21 cellular contexts compared by ENCODE assay signal in genomic region chr12:109637996-109638395, GRCh38.
DNase-seq lines count a peak whose midpoint lies in the region; ATAC-seq, FAIRE-seq and TF ChIP-seq lines count a peak whose summit lies in the region.
"Had no signal": no experiment of that assay in that cellular context is flagged by ENCODE, and none has a peak within 500 bp of the region (broad histone marks: within the 10 kb centered on the region; RNA-seq: fewer than 3 reads in every experiment).

No MANE protein-coding gene starts in this region.

- H4K20me1 ChIP-seq in HepG2 (ENCODE audit: insufficient read depth, low read length) (no peaks in the 10 kb centered on the region), H1 (replicated peaks in 1 of 2; ENCODE audit: control insufficient read depth in 1 of 2, insufficient read depth in 2 of 2, low read length in 2 of 2) (peaks cover 0 to 10% of the 10 kb centered on the region in 2 experiments)
- H4K20me1 ChIP-seq: BLaER1 had no signal

- H3K79me1 ChIP-seq in H1 (ENCODE audit: low read depth, low read length) = no peaks in the 10 kb centered on the region

- no peak overlapping the region for H3K23ac ChIP-seq in H1 (ENCODE audit: insufficient read length)

- no peak for TF ChIP-seq RAD21 in HepG2 (CRISPR knock-in tag; IDR thresholded peaks at IDR 0.05)
- TF ChIP-seq RAD21 in H1 (IDR thresholded peaks at IDR 0.05 in 1 of 2, conservative IDR thresholded peaks at IDR 0.05 in 1 of 2; ENCODE audit: low read depth in 2 of 2, low read length in 2 of 2) = no peak

- H3K36me3 ChIP-seq in HepG2 (replicated peaks in 1 of 2; ENCODE audit: control insufficient read depth in 1 of 2, insufficient read depth in 2 of 2, low read length in 2 of 2) = no peaks in the 10 kb centered on the region
- no peaks in the 10 kb centered on the region for H3K36me3 ChIP-seq in right lobe of liver
- no peaks in the 10 kb centered on the region for H3K36me3 ChIP-seq in H1 (ENCODE audit: control insufficient read depth in 2 of 4, insufficient read depth in 4 of 4, low read length in 3 of 4)
- H3K36me3 ChIP-seq: BLaER1 had no signal

- FAIRE-seq in HepG2 (lab: Jason Lieb, UNC) = no peak
- no peak for FAIRE-seq in H1 (lab: Jason Lieb, UNC)
- FAIRE-seq: A204.1, GM12891, GM18507 had no signal

- H2BK15ac ChIP-seq in H1 (ENCODE audit: low read length) = no peak overlapping the region

- no peaks in the 10 kb centered on the region for H3K79me2 ChIP-seq in HepG2 (ENCODE audit: insufficient read depth, low read length)
- H3K79me2 ChIP-seq in H1 (ENCODE audit: control insufficient read depth in 1 of 2, insufficient read depth in 2 of 2, low read length in 2 of 2) = no peaks in the 10 kb centered on the region

- H2AFZ ChIP-seq in HepG2 (ENCODE audit: low read length) = no peak overlapping the region
- no peak overlapping the region for H2AFZ ChIP-seq in H1 (ENCODE audit: low read length)
- H2AFZ ChIP-seq: GM23248 had no signal

- peaks cover 1% of the 10 kb centered on the region in 2 experiments; a peak in 2 of 5 replicates for H3K27me3 ChIP-seq in HepG2 (ENCODE audit: control insufficient read depth in 1 of 2, insufficient read depth in 2 of 2, low read length in 2 of 2)
- H3K27me3 ChIP-seq in right lobe of liver = no peaks in the 10 kb centered on the region
- no peaks in the 10 kb centered on the region for H3K27me3 ChIP-seq in H1 (replicated peaks in 1 of 4; ENCODE audit: control insufficient read depth in 3 of 4, extremely low read depth in 1 of 4, insufficient read depth in 3 of 4, low read length in 3 of 4)
- H3K27me3 ChIP-seq: BLaER1 had no signal

- H3K9ac ChIP-seq in HepG2 (ENCODE audit: insufficient read depth, low read depth, low read length) (no peak overlapping the region), H1 (replicated peaks in 1 of 4; ENCODE audit: extremely low read depth in 1 of 4, low read depth in 3 of 4, low read length in 3 of 4) (no peak overlapping the region)
- H3K9ac ChIP-seq: BLaER1, GM23248 had no signal

- POLR2A ChIA-PET in HepG2 (lab: Yijun Ruan, JAX) (no interaction called here), H1 (lab: Charles Lee; ENCODE audit: partially characterized antibody) (no interaction called here)

- H4K5ac ChIP-seq in H1 (ENCODE audit: insufficient read length, low read depth, low read length) = no peak overlapping the region

- BruUV-seq in HepG2 (replicated peaks; lab: Mats Ljungman, UMichigan) = no TSS peak

- TF ChIP-seq CTCF in HepG2 (CRISPR knock-in tag; IDR thresholded peaks at IDR 0.05) = no peak
- TF ChIP-seq CTCF in right lobe of liver (IDR thresholded peaks at IDR 0.05) = no peak
- TF ChIP-seq CTCF in H1 (IDR thresholded peaks at IDR 0.05; ENCODE audit: control extremely low read depth in 1 of 3, insufficient read depth in 1 of 3, low read depth in 1 of 3, low read length in 3 of 3) = no peak

- H2BK5ac ChIP-seq in H1 (ENCODE audit: low read depth, low read length) = no peak overlapping the region

- H3K9me3 ChIP-seq in HepG2 (ENCODE audit: low read length) (0 out of 2 replicates have a peak, but pooled peaks cover 4% of the 10 kb centered on the region), right lobe of liver (no peaks in the 10 kb centered on the region), H1 (ENCODE audit: insufficient read depth in 2 of 2, low read depth in 1 of 2, low read length in 1 of 2) (peaks cover 0 to 8% of the 10 kb centered on the region in 2 experiments; a peak in 1 of 4 replicates)
- H3K9me3 ChIP-seq: BLaER1, Caco-2 had no signal

- H3K14ac ChIP-seq in H1 (ENCODE audit: insufficient read length) = no peak overlapping the region

- peaks cover 9% of the 10 kb centered on the region for H3K4me1 ChIP-seq in HepG2 (ENCODE audit: insufficient read depth, low read length)
- H3K4me1 ChIP-seq in right lobe of liver = no peaks in the 10 kb centered on the region
- peaks cover 0 to 2% (median 0%) of the 10 kb centered on the region in 4 experiments; a peak in 1 of 7 replicates for H3K4me1 ChIP-seq in H1 (replicated peaks in 1 of 4; ENCODE audit: control insufficient read depth in 3 of 4, insufficient read depth in 4 of 4, low read length in 3 of 4)
- H3K4me1 ChIP-seq: BLaER1, Caco-2 had no signal

- no peak overlapping the region for H3K4me2 ChIP-seq in HepG2 (ENCODE audit: low read depth, low read length)
- no peak overlapping the region for H3K4me2 ChIP-seq in H1 (ENCODE audit: insufficient read depth in 1 of 2, low read depth in 2 of 2, low read length in 2 of 2)
- H3K4me2 ChIP-seq: BLaER1 had no signal

- H3K23me2 ChIP-seq in H1 (ENCODE audit: low read depth, low read length) = peaks cover 20% of the 10 kb centered on the region; the same call in 1 of the 2 replicates

- no peak for TF ChIP-seq POLR2A in HepG2 (IDR thresholded peaks at IDR 0.05; ENCODE audit: insufficient read depth in 1 of 2, low read depth in 2 of 2, low read length in 2 of 2)
- TF ChIP-seq POLR2A in right lobe of liver (IDR thresholded peaks at IDR 0.05) = no peak
- no peak for TF ChIP-seq POLR2A in H1 (IDR thresholded peaks at IDR 0.05; ENCODE audit: control extremely low read depth in 1 of 2, low read depth in 2 of 2, low read length in 2 of 2)

- peak overlapping the region; percentile 60; the same call in 1 of the 2 replicates for H2AK5ac ChIP-seq in H1 (ENCODE audit: low read depth, low read length)

- no peak overlapping the region for H3K56ac ChIP-seq in H1 (replicated peaks; ENCODE audit: insufficient read length, low read depth, low read length)

- in situ Hi-C loops in HepG2 (cut with HindIII; ENCODE audit: extremely low pct_ligation_motif_present, low pct_unique_long_range_greater_than_20kb) = no loop called here

- H3K18ac ChIP-seq in H1 (ENCODE audit: extremely low read depth, low read length) = no peak overlapping the region

- no peak overlapping the region for H2BK20ac ChIP-seq in H1 (ENCODE audit: low read length)

- no peak for TF ChIP-seq EP300 in HepG2 (IDR thresholded peaks at IDR 0.05; ENCODE audit: low read depth in 2 of 2, low read length in 2 of 2)
- no peak for TF ChIP-seq EP300 in HepG2 (CRISPR knock-in tag; IDR thresholded peaks at IDR 0.05; ENCODE audit: borderline replicate concordance)
- TF ChIP-seq EP300 in H1 (IDR thresholded peaks at IDR 0.05; ENCODE audit: borderline replicate concordance in 1 of 2, low read depth in 2 of 2, low read length in 2 of 2) = no peak

- H3K27ac ChIP-seq in HepG2 (ENCODE audit: extremely low read length, insufficient read depth, low read length) (no peak overlapping the region), right lobe of liver (no peak overlapping the region), H1 (ENCODE audit: low read depth, low read length) (no peak overlapping the region)
- H3K27ac ChIP-seq: 22Rv1, BLaER1, C4-2B, GM23248 had no signal

- no peak overlapping the region for H2BK120ac ChIP-seq in H1 (replicated peaks; ENCODE audit: low read depth, low read length)

- 10% methylated on average over 2 of the region's 3 CpGs for WGBS in HepG2 (ENCODE audit: low lambda C conversion rate)
- WGBS in right lobe of liver (ENCODE audit: insufficient coverage, low coverage, low lambda C conversion rate, missing lambda C conversion rate) = 88% methylated on average over 1 of the region's 3 CpGs
- WGBS in H1 (ENCODE audit: extremely low coverage in 1 of 2, insufficient coverage in 1 of 2, insufficient read length in 1 of 2, insufficient replicate concordance in 2 of 2, low coverage in 1 of 2, low lambda C conversion rate in 2 of 2, missing lambda C conversion rate in 1 of 2), 2 experiments = 90% methylated on average over 2 of the region's 3 CpGs; no CpG with 5 or more reads in 1 of the 2 experiments

- no peak overlapping the region for H3K4me3 ChIP-seq in HepG2 (replicated peaks in 1 of 3; ENCODE audit: insufficient read depth in 1 of 3, low read depth in 2 of 3, low read length in 3 of 3)
- H3K4me3 ChIP-seq in right lobe of liver = no peak overlapping the region
- H3K4me3 ChIP-seq in H1 (ENCODE audit: extremely low read depth in 1 of 4, insufficient read depth in 2 of 4, low read depth in 3 of 4, low read length in 4 of 4) = no peak overlapping the region
- H3K4me3 ChIP-seq: BLaER1, GM23248 had no signal

- H3K4ac ChIP-seq in H1 (replicated peaks; ENCODE audit: insufficient read length, low read depth, low read length) = no peak overlapping the region

- no peak overlapping the region for H2BK12ac ChIP-seq in H1 (ENCODE audit: low read depth, low read length)

- ATAC-seq in HepG2 = no peak
- ATAC-seq in right lobe of liver = no peak
- ATAC-seq in GM19397 (IDR thresholded peaks at IDR 0.05; ENCODE audit: unreplicated experiment) = no peak
- ATAC-seq: CD8-positive, alpha-beta T cell; HCT116 had no signal

- intact Hi-C loops in HepG2 (cut with micrococcal nuclease; ENCODE audit: unreplicated experiment) = no loop called here
- intact Hi-C loops in right lobe of liver (cut with DNase I) = no loop called here

- no peak overlapping the region for H4K8ac ChIP-seq in H1 (ENCODE audit: extremely low read depth, insufficient read depth, low read length)

- no peak overlapping the region for H4K91ac ChIP-seq in H1 (replicated peaks; ENCODE audit: insufficient read length, low read length)

- CTCF ChIA-PET in HepG2 (lab: Yijun Ruan, JAX; ENCODE audit: low intra/inter-chr PET ratio, low total read pairs) = no interaction called here
- CTCF ChIA-PET in H1 (lab: Charles Lee; ENCODE audit: partially characterized antibody) = interaction anchor here (0.8 kb wide), 1 partner anchor 41 kb away, joined by 3 read pairs; no protein-coding TSS in a partner anchor

- peak; percentile 39 for DNase-seq in DMS 273 (lab: John Stamatoyannopoulos, UW; ENCODE audit: unreplicated experiment)
- DNase-seq in DMS 273 treated with DMSO at 0.1 percent for 48 hours (lab: John Stamatoyannopoulos, UW) = no peak
- DNase-seq in HepG2 (ENCODE audit: low spot score) = no peak
- DNase-seq in right lobe of liver = no peak
- DNase-seq in H1 (ENCODE audit: low read depth in 1 of 2, low spot score in 2 of 2) = no peak
- no peak for DNase-seq in stimulated activated CD4-positive, alpha-beta T cell treated with anti-CD3 and anti-CD28 coated beads, Interleukin-12 subunit alpha, Interleukin-12 subunit beta, amount 100 ng/mL, for 4 hours
- DNase-seq: Caco-2; CD4-positive, CD25-positive, alpha-beta regulatory T cell; CD8-positive, alpha-beta T cell; DMS79 treated with DMSO at 0.1 percent for 48 hours; GF-D8; GM23248; H9 had no signal

TF ChIP-seq in HepG2, 621 proteins besides CTCF, POLR2A, EP300 and RAD21:
- TF ChIP-seq ZNF629 (CRISPR knock-in tag; conservative IDR thresholded peaks at IDR 0.05) (peak; percentile 64), FOXK2 (IDR thresholded peaks at IDR 0.05) (no peak)

TF ChIP-seq in H1, 55 proteins besides CTCF, POLR2A, EP300 and RAD21:
- TF ChIP-seq RFX5 (IDR thresholded peaks at IDR 0.05; ENCODE audit: borderline replicate concordance, low read depth, low read length) = no peak
- TF ChIP-seq JUN (IDR thresholded peaks at IDR 0.05; ENCODE audit: low read depth, low read length) = no peak
- no peak for TF ChIP-seq RNF2 (IDR thresholded peaks at IDR 0.05; ENCODE audit: borderline replicate concordance, low read depth, low read length, missing control alignments, poor library complexity, severe bottlenecking)
- no peak for TF ChIP-seq SP1 (IDR thresholded peaks at IDR 0.05; ENCODE audit: low read depth, low read length)
- TF ChIP-seq SIRT6 (IDR thresholded peaks at IDR 0.05; ENCODE audit: low read length) = no peak
TF ChIP-seq in H1: peak in this region for 0.
